Comparison of ENCODE assay signal across 15 cellular contexts in genomic region chr1:39849203-39849602, GRCh38. TPM values are rescaled to one million over a fixed set of nuclear protein-coding genes. Genes with fewer than 3 reads are reported as not detected.
DNase-seq lines count a peak whose midpoint lies in the region; ATAC-seq, FAIRE-seq and TF ChIP-seq lines count a peak whose summit lies in the region.
"Had no signal": no experiment of that assay in that cellular context is flagged by ENCODE, and none has a peak within 500 bp of the region (broad histone marks: within the 10 kb centered on the region; RNA-seq: fewer than 3 reads in every experiment).

No MANE protein-coding gene starts in this region.

- no peak for ATAC-seq in HepG2
- ATAC-seq in right lobe of liver: no peak
- ATAC-seq in T-helper 17 cell: no peak
- ATAC-seq: A549 had no signal

- CTCF ChIA-PET in HepG2 (lab: Yijun Ruan, JAX; ENCODE audit: low intra/inter-chr PET ratio, low total read pairs): no interaction called here

- TF ChIP-seq POLR2A in HepG2 (IDR thresholded peaks at IDR 0.05; ENCODE audit: insufficient read depth in 1 of 2, low read depth in 2 of 2, low read length in 2 of 2) (no peak), right lobe of liver (IDR thresholded peaks at IDR 0.05) (no peak)

- DNase-seq in HepG2 (ENCODE audit: low spot score): no peak
- DNase-seq in right lobe of liver: no peak
- DNase-seq in T-helper 17 cell: no peak
- peak; percentile 19 for DNase-seq in kidney tubule cell (ENCODE audit: low spot score)
- DNase-seq in activated CD8-positive, alpha-beta memory T cell treated with anti-CD3 and anti-CD28 coated beads, Interleukin-2, amount 50 U/mL, for 4 hours: no peak
- no peak for DNase-seq in GM19238 (ENCODE audit: insufficient read length, low spot score)
- DNase-seq in effector CD4-positive, alpha-beta T cell: no peak
- DNase-seq: DMS 273 treated with DMSO at 0.1 percent for 48 hours, H7, NCI-H2081 treated with DMSO at 0.1 percent for 48 hours, NCI-H446, SJCRH30 had no signal

- no peak overlapping the region for H3K4me3 Mint-ChIP-seq in T-helper 17 cell

- H3K79me2 ChIP-seq in HepG2 (ENCODE audit: insufficient read depth, low read length): peaks cover 3% of the 10 kb centered on the region

- TF ChIP-seq CTCF in HepG2 (CRISPR knock-in tag; IDR thresholded peaks at IDR 0.05) (no peak), right lobe of liver (IDR thresholded peaks at IDR 0.05) (no peak)

- TF ChIP-seq EP300 in HepG2 (IDR thresholded peaks at IDR 0.05; ENCODE audit: low read depth in 2 of 2, low read length in 2 of 2): no peak
- no peak for TF ChIP-seq EP300 in HepG2 (CRISPR knock-in tag; IDR thresholded peaks at IDR 0.05; ENCODE audit: borderline replicate concordance)

- POLR2A ChIA-PET in HepG2 (lab: Yijun Ruan, JAX): interaction anchor here (1.6 kb wide), 1 partner anchor 52 kb away, joined by 5 read pairs; the partner anchor contains the start of gene MYCL

- H3K4me3 ChIP-seq in HepG2 (replicated peaks in 1 of 3; ENCODE audit: insufficient read depth in 1 of 3, low read depth in 2 of 3, low read length in 3 of 3): no peak overlapping the region
- H3K4me3 ChIP-seq in right lobe of liver: no peak overlapping the region
- H3K4me3 ChIP-seq: A549, SJCRH30 had no signal

- H3K27me3 Mint-ChIP-seq in T-helper 17 cell: no peaks in the 10 kb centered on the region

- H3K27ac Mint-ChIP-seq in T-helper 17 cell: peak overlapping the region; percentile 34

- no peaks in the 10 kb centered on the region for H3K27me3 ChIP-seq in HepG2 (ENCODE audit: control insufficient read depth in 1 of 2, insufficient read depth in 2 of 2, low read length in 2 of 2)
- H3K27me3 ChIP-seq in right lobe of liver: no peaks in the 10 kb centered on the region
- H3K27me3 ChIP-seq: SJCRH30 had no signal

- no peaks in the 10 kb centered on the region for H3K36me3 Mint-ChIP-seq in T-helper 17 cell (ENCODE audit: low read depth)

- BruUV-seq in HepG2 (replicated peaks; lab: Mats Ljungman, UMichigan): no TSS peak

- H3K9me3 ChIP-seq in HepG2 (ENCODE audit: low read length) (no peaks in the 10 kb centered on the region), right lobe of liver (no peaks in the 10 kb centered on the region), T-helper 17 cell (ENCODE audit: control insufficient read depth, low read length, poor library complexity, severe bottlenecking) (no peaks in the 10 kb centered on the region)
- H3K9me3 ChIP-seq: A549, SJCRH30 had no signal

- WGBS in HepG2 (ENCODE audit: low lambda C conversion rate): 100% methylated on average over 1 of the region's 1 CpG
- whole genome bisulfite sequencing in right lobe of liver (ENCODE audit: insufficient coverage, low coverage, low lambda C conversion rate, missing lambda C conversion rate): 43% methylated on average over 1 of the region's 1 CpG

- no peak for FAIRE-seq in HepG2 (lab: Jason Lieb, UNC)
- FAIRE-seq: A549 had no signal

- no peak overlapping the region for H2AFZ ChIP-seq in HepG2 (ENCODE audit: low read length)

- no peak overlapping the region for H3K4me2 ChIP-seq in HepG2 (ENCODE audit: low read depth, low read length)
- H3K4me2 ChIP-seq: A549 had no signal

- TF ChIP-seq RAD21 in HepG2 (CRISPR knock-in tag; IDR thresholded peaks at IDR 0.05): no peak

- H3K9ac ChIP-seq in HepG2 (ENCODE audit: insufficient read depth, low read depth, low read length): no peak overlapping the region

- H3K27ac ChIP-seq in HepG2 (ENCODE audit: extremely low read length, insufficient read depth, low read length): no peak overlapping the region
- H3K27ac ChIP-seq in right lobe of liver: no peak overlapping the region
- H3K27ac ChIP-seq: A549, C4-2B, RWPE1, SJCRH30 had no signal

- peaks cover 27% of the 10 kb centered on the region for H3K4me1 Mint-ChIP-seq in T-helper 17 cell

- in situ Hi-C loops in HepG2 (cut with HindIII; ENCODE audit: extremely low pct_ligation_motif_present, low pct_unique_long_range_greater_than_20kb): no loop called here

- H3K36me3 ChIP-seq in HepG2 (replicated peaks in 1 of 2; ENCODE audit: control insufficient read depth in 1 of 2, insufficient read depth in 2 of 2, low read length in 2 of 2): peaks cover 5 to 34% of the 10 kb centered on the region in 2 experiments
- peaks cover 0 to 3% (median 0%) of the 10 kb centered on the region in 4 donors for H3K36me3 ChIP-seq in right lobe of liver

- intact Hi-C loops in HepG2 (cut with micrococcal nuclease; ENCODE audit: unreplicated experiment) (no loop called here), right lobe of liver (cut with DNase I) (no loop called here)

- H3K4me1 ChIP-seq in HepG2 (ENCODE audit: insufficient read depth, low read length) (peaks cover 48% of the 10 kb centered on the region), right lobe of liver (peaks cover 0 to 34% (median 14%) of the 10 kb centered on the region in 4 donors)

- peaks cover 11% of the 10 kb centered on the region for H4K20me1 ChIP-seq in HepG2 (ENCODE audit: insufficient read depth, low read length)

TF ChIP-seq in HepG2, 621 proteins besides CTCF, POLR2A, EP300 and RAD21:
- TF ChIP-seq ATF7 (IDR thresholded peaks at IDR 0.05) (peak; percentile 77), ATF7 (CRISPR knock-in tag; IDR thresholded peaks at IDR 0.05) (no peak), CCDC6 (CRISPR knock-in tag; IDR thresholded peaks at IDR 0.05) (no peak)

RNA-seq across cellular contexts. Expression of gene TRIT1, which starts 34.1 kb away (rescaled TPM):
- total RNA-seq in HepG2 (2016; rRNA removed; fragmentation: Illumina TruSeq; extraction: Trizol) (20.4 and 20.7 TPM in 2 replicates), right lobe of liver (10 to 100 TPM in 1 of 6 experiments, 1 to 10 TPM in 5; 5.1 to 10.3 (median 7.0) TPM), T-helper 17 cell (1 to 10 TPM; 9.5 to 9.8 TPM)
- 6.6 and 8.1 TPM in 2 replicates for total RNA-seq in HepG2 (2016; cell fraction: cytosol; rRNA removed; fragmentation: Illumina TruSeq; extraction: Trizol; ENCODE audit: low read depth)
- 20.6 and 21.7 TPM in 2 replicates for total RNA-seq in HepG2 (2016; cell fraction: insoluble cytoplasmic fraction; rRNA removed; fragmentation: Illumina TruSeq; extraction: Trizol)
- total RNA-seq in HepG2 (2016; cell fraction: membrane; rRNA removed; fragmentation: Illumina TruSeq; extraction: Trizol): 11.4 and 13.2 TPM in 2 replicates
- total RNA-seq in HepG2 (2016; cell fraction: nucleus; rRNA removed; fragmentation: Illumina TruSeq; extraction: Trizol): 24.7 and 29.2 TPM in 2 replicates
- 11.5 and 13.4 TPM in 2 replicates for polyA plus RNA-seq in HepG2 (2011; rRNA removed)
- polyA plus RNA-seq in HepG2 (2011; cell fraction: cytosol; rRNA removed): 6.3 and 6.6 TPM in 2 replicates
- polyA plus RNA-seq in HepG2 (2011; cell fraction: nucleus; rRNA removed): 11.5 and 15.4 TPM in 2 replicates
- polyA plus RNA-seq in HepG2 (2012): 10.4 and 13.0 TPM in 2 replicates
- polyA plus RNA-seq in HepG2 (2016; cell fraction: cytosol; fragmentation: Illumina TruSeq; extraction: Trizol; ENCODE audit: low read depth): 2.8 and 4.0 TPM in 2 replicates
- polyA plus RNA-seq in HepG2 (2016; cell fraction: insoluble cytoplasmic fraction; fragmentation: Illumina TruSeq; extraction: Trizol; ENCODE audit: low read depth): 13.4 and 19.6 TPM in 2 replicates
- 5.7 and 6.6 TPM in 2 replicates for polyA plus RNA-seq in HepG2 (2016; cell fraction: membrane; fragmentation: Illumina TruSeq; extraction: Trizol; ENCODE audit: low read depth)
- polyA plus RNA-seq in HepG2 (2016; cell fraction: nucleus; fragmentation: Illumina TruSeq; extraction: Trizol; ENCODE audit: insufficient read depth, low read depth): 46.0 and 50.5 TPM in 2 replicates
- 11.6 and 20.1 TPM in 2 replicates for polyA minus RNA-seq in HepG2 (2011; rRNA and poly(A)+ RNA removed; ENCODE audit: low replicate concordance)
- 5.3 and 8.4 TPM in 2 replicates for polyA minus RNA-seq in HepG2 (2011; cell fraction: cytosol; rRNA and poly(A)+ RNA removed)
- polyA minus RNA-seq in HepG2 (2011; cell fraction: nucleus; rRNA and poly(A)+ RNA removed): 22.4 and 32.9 TPM in 2 replicates

RNA-seq across cellular contexts. Expression of gene MYCL, which starts 52.5 kb away (rescaled TPM):
- total RNA-seq in HepG2 (2016; rRNA removed; fragmentation: Illumina TruSeq; extraction: Trizol) (0.31 and 0.42 TPM in 2 replicates), right lobe of liver (10 to 100 TPM in 2 of 6 experiments, 1 to 10 TPM in 3, under 1 TPM in 1; 0.75 to 20.5 (median 6.1) TPM), T-helper 17 cell (1 to 10 TPM in 1 of 2 donors, under 1 TPM in 1; 0.68 to 1.2 TPM)
- total RNA-seq in HepG2 (2016; cell fraction: cytosol; rRNA removed; fragmentation: Illumina TruSeq; extraction: Trizol; ENCODE audit: low read depth): 0.20 and 0.26 TPM in 2 replicates
- total RNA-seq in HepG2 (2016; cell fraction: insoluble cytoplasmic fraction; rRNA removed; fragmentation: Illumina TruSeq; extraction: Trizol): 0.15 and 0.30 TPM in 2 replicates
- total RNA-seq in HepG2 (2016; cell fraction: membrane; rRNA removed; fragmentation: Illumina TruSeq; extraction: Trizol): 0.28 and 0.34 TPM in 2 replicates
- 0.38 and 0.62 TPM in 2 replicates for total RNA-seq in HepG2 (2016; cell fraction: nucleus; rRNA removed; fragmentation: Illumina TruSeq; extraction: Trizol)
- 1.7 and 2.1 TPM in 2 replicates for polyA plus RNA-seq in HepG2 (2011; rRNA removed)
- 1.7 and 2.2 TPM in 2 replicates for polyA plus RNA-seq in HepG2 (2011; cell fraction: cytosol; rRNA removed)
- polyA plus RNA-seq in HepG2 (2011; cell fraction: nucleus; rRNA removed): 0.77 and 1.6 TPM in 2 replicates
- polyA plus RNA-seq in HepG2 (2012): 4.1 and 5.6 TPM in 2 replicates
- polyA plus RNA-seq in HepG2 (2016; cell fraction: cytosol; fragmentation: Illumina TruSeq; extraction: Trizol; ENCODE audit: low read depth): 0.14 and 0.15 TPM in 2 replicates
- 0.21 and 0.37 TPM in 2 replicates for polyA plus RNA-seq in HepG2 (2016; cell fraction: insoluble cytoplasmic fraction; fragmentation: Illumina TruSeq; extraction: Trizol; ENCODE audit: low read depth)
- polyA plus RNA-seq in HepG2 (2016; cell fraction: membrane; fragmentation: Illumina TruSeq; extraction: Trizol; ENCODE audit: low read depth): 0.28 and 0.40 TPM in 2 replicates
- 0.29 and 0.42 TPM in 2 replicates for polyA plus RNA-seq in HepG2 (2016; cell fraction: nucleus; fragmentation: Illumina TruSeq; extraction: Trizol; ENCODE audit: insufficient read depth, low read depth)
- 2.5 and 7.8 TPM in 2 replicates for polyA minus RNA-seq in HepG2 (2011; rRNA and poly(A)+ RNA removed; ENCODE audit: low replicate concordance)
- 0.79 and 1.5 TPM in 2 replicates for polyA minus RNA-seq in HepG2 (2011; cell fraction: cytosol; rRNA and poly(A)+ RNA removed)
- 1.3 and 3.1 TPM in 2 replicates for polyA minus RNA-seq in HepG2 (2011; cell fraction: nucleus; rRNA and poly(A)+ RNA removed)
